2 cellular contexts compared by ENCODE assay signal in the genomic region with DNA sequence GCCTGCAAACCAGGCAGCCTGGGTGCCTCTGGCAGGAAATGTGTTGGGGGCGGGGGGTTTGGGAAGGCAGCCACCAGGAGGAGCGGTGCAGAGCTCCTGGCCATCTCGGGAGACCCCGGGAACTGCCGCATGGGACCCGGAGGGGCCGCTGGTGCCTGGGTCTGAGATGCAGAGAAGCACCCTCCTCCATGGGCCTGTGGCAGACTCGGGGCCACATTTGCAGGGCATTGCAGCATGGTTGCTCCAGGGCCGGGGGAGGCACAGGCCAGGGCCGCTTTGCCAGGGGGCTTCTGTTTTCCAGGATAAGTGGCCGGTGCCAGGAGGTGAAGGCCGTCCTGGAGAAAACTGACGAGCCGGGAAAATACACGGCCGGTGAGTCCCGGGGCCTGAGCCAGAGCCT.
TF ChIP-seq lines count a peak whose summit lies in the region.

No MANE protein-coding gene starts in this region.

TF ChIP-seq in SK-N-SH, 30 proteins besides CTCF, POLR2A, EP300 and RAD21:
- TF ChIP-seq, protein P1, sequence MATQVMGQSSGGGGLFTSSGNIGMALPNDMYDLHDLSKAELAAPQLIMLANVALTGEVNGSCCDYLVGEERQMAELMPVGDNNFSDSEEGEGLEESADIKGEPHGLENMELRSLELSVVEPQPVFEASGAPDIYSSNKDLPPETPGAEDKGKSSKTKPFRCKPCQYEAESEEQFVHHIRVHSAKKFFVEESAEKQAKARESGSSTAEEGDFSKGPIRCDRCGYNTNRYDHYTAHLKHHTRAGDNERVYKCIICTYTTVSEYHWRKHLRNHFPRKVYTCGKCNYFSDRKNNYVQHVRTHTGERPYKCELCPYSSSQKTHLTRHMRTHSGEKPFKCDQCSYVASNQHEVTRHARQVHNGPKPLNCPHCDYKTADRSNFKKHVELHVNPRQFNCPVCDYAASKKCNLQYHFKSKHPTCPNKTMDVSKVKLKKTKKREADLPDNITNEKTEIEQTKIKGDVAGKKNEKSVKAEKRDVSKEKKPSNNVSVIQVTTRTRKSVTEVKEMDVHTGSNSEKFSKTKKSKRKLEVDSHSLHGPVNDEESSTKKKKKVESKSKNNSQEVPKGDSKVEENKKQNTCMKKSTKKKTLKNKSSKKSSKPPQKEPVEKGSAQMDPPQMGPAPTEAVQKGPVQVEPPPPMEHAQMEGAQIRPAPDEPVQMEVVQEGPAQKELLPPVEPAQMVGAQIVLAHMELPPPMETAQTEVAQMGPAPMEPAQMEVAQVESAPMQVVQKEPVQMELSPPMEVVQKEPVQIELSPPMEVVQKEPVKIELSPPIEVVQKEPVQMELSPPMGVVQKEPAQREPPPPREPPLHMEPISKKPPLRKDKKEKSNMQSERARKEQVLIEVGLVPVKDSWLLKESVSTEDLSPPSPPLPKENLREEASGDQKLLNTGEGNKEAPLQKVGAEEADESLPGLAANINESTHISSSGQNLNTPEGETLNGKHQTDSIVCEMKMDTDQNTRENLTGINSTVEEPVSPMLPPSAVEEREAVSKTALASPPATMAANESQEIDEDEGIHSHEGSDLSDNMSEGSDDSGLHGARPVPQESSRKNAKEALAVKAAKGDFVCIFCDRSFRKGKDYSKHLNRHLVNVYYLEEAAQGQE (IDR thresholded peaks at IDR 0.05; ENCODE audit: low read depth, low read length), result no peak
- TF ChIP-seq, protein P2, sequence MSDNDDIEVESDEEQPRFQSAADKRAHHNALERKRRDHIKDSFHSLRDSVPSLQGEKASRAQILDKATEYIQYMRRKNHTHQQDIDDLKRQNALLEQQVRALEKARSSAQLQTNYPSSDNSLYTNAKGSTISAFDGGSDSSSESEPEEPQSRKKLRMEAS (IDR thresholded peaks at IDR 0.05; ENCODE audit: low read depth), result no peak
- TF ChIP-seq, protein P3, sequence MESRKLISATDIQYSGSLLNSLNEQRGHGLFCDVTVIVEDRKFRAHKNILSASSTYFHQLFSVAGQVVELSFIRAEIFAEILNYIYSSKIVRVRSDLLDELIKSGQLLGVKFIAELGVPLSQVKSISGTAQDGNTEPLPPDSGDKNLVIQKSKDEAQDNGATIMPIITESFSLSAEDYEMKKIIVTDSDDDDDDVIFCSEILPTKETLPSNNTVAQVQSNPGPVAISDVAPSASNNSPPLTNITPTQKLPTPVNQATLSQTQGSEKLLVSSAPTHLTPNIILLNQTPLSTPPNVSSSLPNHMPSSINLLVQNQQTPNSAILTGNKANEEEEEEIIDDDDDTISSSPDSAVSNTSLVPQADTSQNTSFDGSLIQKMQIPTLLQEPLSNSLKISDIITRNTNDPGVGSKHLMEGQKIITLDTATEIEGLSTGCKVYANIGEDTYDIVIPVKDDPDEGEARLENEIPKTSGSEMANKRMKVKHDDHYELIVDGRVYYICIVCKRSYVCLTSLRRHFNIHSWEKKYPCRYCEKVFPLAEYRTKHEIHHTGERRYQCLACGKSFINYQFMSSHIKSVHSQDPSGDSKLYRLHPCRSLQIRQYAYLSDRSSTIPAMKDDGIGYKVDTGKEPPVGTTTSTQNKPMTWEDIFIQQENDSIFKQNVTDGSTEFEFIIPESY (IDR thresholded peaks at IDR 0.05; ENCODE audit: borderline replicate concordance, low read depth), result no peak
- TF ChIP-seq, protein P4, sequence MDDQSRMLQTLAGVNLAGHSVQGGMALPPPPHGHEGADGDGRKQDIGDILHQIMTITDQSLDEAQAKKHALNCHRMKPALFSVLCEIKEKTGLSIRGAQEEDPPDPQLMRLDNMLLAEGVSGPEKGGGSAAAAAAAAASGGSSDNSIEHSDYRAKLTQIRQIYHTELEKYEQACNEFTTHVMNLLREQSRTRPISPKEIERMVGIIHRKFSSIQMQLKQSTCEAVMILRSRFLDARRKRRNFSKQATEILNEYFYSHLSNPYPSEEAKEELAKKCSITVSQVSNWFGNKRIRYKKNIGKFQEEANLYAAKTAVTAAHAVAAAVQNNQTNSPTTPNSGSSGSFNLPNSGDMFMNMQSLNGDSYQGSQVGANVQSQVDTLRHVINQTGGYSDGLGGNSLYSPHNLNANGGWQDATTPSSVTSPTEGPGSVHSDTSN (IDR thresholded peaks at IDR 0.05), result no peak
- TF ChIP-seq SMC3 (IDR thresholded peaks at IDR 0.05; ENCODE audit: low read depth, low read length), result no peak
- TF ChIP-seq, protein P5, sequence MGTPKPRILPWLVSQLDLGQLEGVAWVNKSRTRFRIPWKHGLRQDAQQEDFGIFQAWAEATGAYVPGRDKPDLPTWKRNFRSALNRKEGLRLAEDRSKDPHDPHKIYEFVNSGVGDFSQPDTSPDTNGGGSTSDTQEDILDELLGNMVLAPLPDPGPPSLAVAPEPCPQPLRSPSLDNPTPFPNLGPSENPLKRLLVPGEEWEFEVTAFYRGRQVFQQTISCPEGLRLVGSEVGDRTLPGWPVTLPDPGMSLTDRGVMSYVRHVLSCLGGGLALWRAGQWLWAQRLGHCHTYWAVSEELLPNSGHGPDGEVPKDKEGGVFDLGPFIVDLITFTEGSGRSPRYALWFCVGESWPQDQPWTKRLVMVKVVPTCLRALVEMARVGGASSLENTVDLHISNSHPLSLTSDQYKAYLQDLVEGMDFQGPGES (IDR thresholded peaks at IDR 0.05; ENCODE audit: low read depth, low read length), result no peak

TF ChIP-seq in SK-N-SH treated with all-trans-retinoic acid at 6 μM for 48 hours, 23 proteins besides CTCF, POLR2A, EP300 and RAD21 (continued from another document):
- TF ChIP-seq, protein P6, sequence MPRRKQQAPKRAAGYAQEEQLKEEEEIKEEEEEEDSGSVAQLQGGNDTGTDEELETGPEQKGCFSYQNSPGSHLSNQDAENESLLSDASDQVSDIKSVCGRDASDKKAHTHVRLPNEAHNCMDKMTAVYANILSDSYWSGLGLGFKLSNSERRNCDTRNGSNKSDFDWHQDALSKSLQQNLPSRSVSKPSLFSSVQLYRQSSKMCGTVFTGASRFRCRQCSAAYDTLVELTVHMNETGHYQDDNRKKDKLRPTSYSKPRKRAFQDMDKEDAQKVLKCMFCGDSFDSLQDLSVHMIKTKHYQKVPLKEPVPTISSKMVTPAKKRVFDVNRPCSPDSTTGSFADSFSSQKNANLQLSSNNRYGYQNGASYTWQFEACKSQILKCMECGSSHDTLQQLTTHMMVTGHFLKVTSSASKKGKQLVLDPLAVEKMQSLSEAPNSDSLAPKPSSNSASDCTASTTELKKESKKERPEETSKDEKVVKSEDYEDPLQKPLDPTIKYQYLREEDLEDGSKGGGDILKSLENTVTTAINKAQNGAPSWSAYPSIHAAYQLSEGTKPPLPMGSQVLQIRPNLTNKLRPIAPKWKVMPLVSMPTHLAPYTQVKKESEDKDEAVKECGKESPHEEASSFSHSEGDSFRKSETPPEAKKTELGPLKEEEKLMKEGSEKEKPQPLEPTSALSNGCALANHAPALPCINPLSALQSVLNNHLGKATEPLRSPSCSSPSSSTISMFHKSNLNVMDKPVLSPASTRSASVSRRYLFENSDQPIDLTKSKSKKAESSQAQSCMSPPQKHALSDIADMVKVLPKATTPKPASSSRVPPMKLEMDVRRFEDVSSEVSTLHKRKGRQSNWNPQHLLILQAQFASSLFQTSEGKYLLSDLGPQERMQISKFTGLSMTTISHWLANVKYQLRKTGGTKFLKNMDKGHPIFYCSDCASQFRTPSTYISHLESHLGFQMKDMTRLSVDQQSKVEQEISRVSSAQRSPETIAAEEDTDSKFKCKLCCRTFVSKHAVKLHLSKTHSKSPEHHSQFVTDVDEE (CRISPR knock-in tag; IDR thresholded peaks at IDR 0.05), result no peak
- no peak for TF ChIP-seq GLIS3 (CRISPR knock-in tag; IDR thresholded peaks at IDR 0.05)
- no peak for TF ChIP-seq BACH2 (CRISPR knock-in tag; IDR thresholded peaks at IDR 0.05; ENCODE audit: borderline replicate concordance)
- TF ChIP-seq PPARA (CRISPR knock-in tag; IDR thresholded peaks at IDR 0.05; ENCODE audit: borderline replicate concordance), result no peak
- TF ChIP-seq ARNTL (CRISPR knock-in tag; IDR thresholded peaks at IDR 0.05; ENCODE audit: borderline replicate concordance, low read depth), result no peak
- TF ChIP-seq, protein P7, sequence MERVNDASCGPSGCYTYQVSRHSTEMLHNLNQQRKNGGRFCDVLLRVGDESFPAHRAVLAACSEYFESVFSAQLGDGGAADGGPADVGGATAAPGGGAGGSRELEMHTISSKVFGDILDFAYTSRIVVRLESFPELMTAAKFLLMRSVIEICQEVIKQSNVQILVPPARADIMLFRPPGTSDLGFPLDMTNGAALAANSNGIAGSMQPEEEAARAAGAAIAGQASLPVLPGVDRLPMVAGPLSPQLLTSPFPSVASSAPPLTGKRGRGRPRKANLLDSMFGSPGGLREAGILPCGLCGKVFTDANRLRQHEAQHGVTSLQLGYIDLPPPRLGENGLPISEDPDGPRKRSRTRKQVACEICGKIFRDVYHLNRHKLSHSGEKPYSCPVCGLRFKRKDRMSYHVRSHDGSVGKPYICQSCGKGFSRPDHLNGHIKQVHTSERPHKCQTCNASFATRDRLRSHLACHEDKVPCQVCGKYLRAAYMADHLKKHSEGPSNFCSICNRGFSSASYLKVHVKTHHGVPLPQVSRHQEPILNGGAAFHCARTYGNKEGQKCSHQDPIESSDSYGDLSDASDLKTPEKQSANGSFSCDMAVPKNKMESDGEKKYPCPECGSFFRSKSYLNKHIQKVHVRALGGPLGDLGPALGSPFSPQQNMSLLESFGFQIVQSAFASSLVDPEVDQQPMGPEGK (CRISPR knock-in tag; IDR thresholded peaks at IDR 0.05; ENCODE audit: borderline replicate concordance), result no peak
- TF ChIP-seq TOX (CRISPR knock-in tag; IDR thresholded peaks at IDR 0.05; ENCODE audit: borderline replicate concordance), result no peak
- TF ChIP-seq TCF4 (CRISPR knock-in tag; IDR thresholded peaks at IDR 0.05; ENCODE audit: borderline replicate concordance), result no peak
- TF ChIP-seq, protein P8, sequence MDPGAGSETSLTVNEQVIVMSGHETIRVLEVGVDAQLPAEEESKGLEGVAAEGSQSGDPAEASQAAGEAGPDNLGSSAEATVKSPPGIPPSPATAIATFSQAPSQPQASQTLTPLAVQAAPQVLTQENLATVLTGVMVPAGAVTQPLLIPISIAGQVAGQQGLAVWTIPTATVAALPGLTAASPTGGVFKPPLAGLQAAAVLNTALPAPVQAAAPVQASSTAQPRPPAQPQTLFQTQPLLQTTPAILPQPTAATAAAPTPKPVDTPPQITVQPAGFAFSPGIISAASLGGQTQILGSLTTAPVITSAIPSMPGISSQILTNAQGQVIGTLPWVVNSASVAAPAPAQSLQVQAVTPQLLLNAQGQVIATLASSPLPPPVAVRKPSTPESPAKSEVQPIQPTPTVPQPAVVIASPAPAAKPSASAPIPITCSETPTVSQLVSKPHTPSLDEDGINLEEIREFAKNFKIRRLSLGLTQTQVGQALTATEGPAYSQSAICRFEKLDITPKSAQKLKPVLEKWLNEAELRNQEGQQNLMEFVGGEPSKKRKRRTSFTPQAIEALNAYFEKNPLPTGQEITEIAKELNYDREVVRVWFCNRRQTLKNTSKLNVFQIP (CRISPR knock-in tag; IDR thresholded peaks at IDR 0.05; ENCODE audit: borderline replicate concordance, low read depth), result no peak
- no peak for TF ChIP-seq SNAI2 (CRISPR knock-in tag; IDR thresholded peaks at IDR 0.05)
- no peak for TF ChIP-seq ZFP30 (CRISPR knock-in tag; IDR thresholded peaks at IDR 0.05)
- TF ChIP-seq ZNF70 (CRISPR knock-in tag; IDR thresholded peaks at IDR 0.05), result no peak
- no peak for TF ChIP-seq ZC3H10 (CRISPR knock-in tag; IDR thresholded peaks at IDR 0.05)
- TF ChIP-seq CSDC2 (CRISPR knock-in tag; IDR thresholded peaks at IDR 0.05), result no peak
TF ChIP-seq in SK-N-SH treated with all-trans-retinoic acid at 6 μM for 48 hours: peak in this region for 0.
